Comparison of ENCODE assay signal across 1 cellular context in genomic region chr18:31041346-31042067, GRCh38.
TF ChIP-seq lines count a peak whose summit lies in the region.

No MANE protein-coding gene starts in this region.

TF ChIP-seq in HEK293, 187 proteins besides CTCF, POLR2A, EP300 and RAD21 (continued from another document and continues in another):
- TF ChIP-seq ZEB2 (tag by site-specific recombination; IDR thresholded peaks at IDR 0.05) = peak; percentile 61
- TF ChIP-seq SCRT2 (tag by site-specific recombination; IDR thresholded peaks at IDR 0.05) = no peak
- TF ChIP-seq GLIS1 (tag by site-specific recombination; IDR thresholded peaks at IDR 0.05) = peak; percentile 70
- TF ChIP-seq, protein P1, sequence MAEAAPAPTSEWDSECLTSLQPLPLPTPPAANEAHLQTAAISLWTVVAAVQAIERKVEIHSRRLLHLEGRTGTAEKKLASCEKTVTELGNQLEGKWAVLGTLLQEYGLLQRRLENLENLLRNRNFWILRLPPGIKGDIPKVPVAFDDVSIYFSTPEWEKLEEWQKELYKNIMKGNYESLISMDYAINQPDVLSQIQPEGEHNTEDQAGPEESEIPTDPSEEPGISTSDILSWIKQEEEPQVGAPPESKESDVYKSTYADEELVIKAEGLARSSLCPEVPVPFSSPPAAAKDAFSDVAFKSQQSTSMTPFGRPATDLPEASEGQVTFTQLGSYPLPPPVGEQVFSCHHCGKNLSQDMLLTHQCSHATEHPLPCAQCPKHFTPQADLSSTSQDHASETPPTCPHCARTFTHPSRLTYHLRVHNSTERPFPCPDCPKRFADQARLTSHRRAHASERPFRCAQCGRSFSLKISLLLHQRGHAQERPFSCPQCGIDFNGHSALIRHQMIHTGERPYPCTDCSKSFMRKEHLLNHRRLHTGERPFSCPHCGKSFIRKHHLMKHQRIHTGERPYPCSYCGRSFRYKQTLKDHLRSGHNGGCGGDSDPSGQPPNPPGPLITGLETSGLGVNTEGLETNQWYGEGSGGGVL (tag by site-specific recombination; IDR thresholded peaks at IDR 0.05) = peak; percentile 85
- TF ChIP-seq SETDB1 (IDR thresholded peaks at IDR 0.05; ENCODE audit: insufficient read length, low read length) = no peak
- peak; percentile 99 for TF ChIP-seq ZFHX2 (tag by site-specific recombination; conservative IDR thresholded peaks at IDR 0.05)
- no peak for TF ChIP-seq ZNF169 (tag by site-specific recombination; IDR thresholded peaks at IDR 0.05)
- TF ChIP-seq ZNF133 (tag by site-specific recombination; IDR thresholded peaks at IDR 0.05) = no peak
- TF ChIP-seq ZBTB26 (tag by site-specific recombination; optimal IDR thresholded peaks at IDR 0.05) = peak; percentile 82
- TF ChIP-seq, protein P2, sequence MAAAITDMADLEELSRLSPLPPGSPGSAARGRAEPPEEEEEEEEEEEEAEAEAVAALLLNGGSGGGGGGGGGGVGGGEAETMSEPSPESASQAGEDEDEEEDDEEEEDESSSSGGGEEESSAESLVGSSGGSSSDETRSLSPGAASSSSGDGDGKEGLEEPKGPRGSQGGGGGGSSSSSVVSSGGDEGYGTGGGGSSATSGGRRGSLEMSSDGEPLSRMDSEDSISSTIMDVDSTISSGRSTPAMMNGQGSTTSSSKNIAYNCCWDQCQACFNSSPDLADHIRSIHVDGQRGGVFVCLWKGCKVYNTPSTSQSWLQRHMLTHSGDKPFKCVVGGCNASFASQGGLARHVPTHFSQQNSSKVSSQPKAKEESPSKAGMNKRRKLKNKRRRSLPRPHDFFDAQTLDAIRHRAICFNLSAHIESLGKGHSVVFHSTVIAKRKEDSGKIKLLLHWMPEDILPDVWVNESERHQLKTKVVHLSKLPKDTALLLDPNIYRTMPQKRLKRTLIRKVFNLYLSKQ (tag by site-specific recombination; IDR thresholded peaks at IDR 0.05; ENCODE audit: borderline replicate concordance) = no peak
- TF ChIP-seq ZNF837 (tag by site-specific recombination; IDR thresholded peaks at IDR 0.05) = peak; percentile 19; the same call in 1 of the 2 replicates
- TF ChIP-seq PRDM4 (tag by site-specific recombination; IDR thresholded peaks at IDR 0.05) = peak; percentile 10; the same call in 1 of the 2 replicates
- no peak for TF ChIP-seq ZNF138 (tag by site-specific recombination; IDR thresholded peaks at IDR 0.05; ENCODE audit: borderline replicate concordance)
- TF ChIP-seq ZNF266 (tag by site-specific recombination; IDR thresholded peaks at IDR 0.05; ENCODE audit: low read depth) = no peak
- TF ChIP-seq ZBTB20 (tag by site-specific recombination; IDR thresholded peaks at IDR 0.05) = peak; percentile 87
- TF ChIP-seq GLIS2 (tag by site-specific recombination; IDR thresholded peaks at IDR 0.05) = peak; percentile 94
- peak; percentile 86; the same call in 1 of the 2 replicates for TF ChIP-seq ZBTB48 (tag by site-specific recombination; IDR thresholded peaks at IDR 0.05)
- TF ChIP-seq ZNF112 (tag by site-specific recombination; IDR thresholded peaks at IDR 0.05) = no peak
- TF ChIP-seq ZNF16 (tag by site-specific recombination; IDR thresholded peaks at IDR 0.05; ENCODE audit: low read depth) = no peak
- TF ChIP-seq ZNF530 (tag by site-specific recombination; IDR thresholded peaks at IDR 0.05; ENCODE audit: low read depth) = no peak
- no peak for TF ChIP-seq ZSCAN18 (tag by site-specific recombination; IDR thresholded peaks at IDR 0.05)
- TF ChIP-seq ZNF654 (tag by site-specific recombination; IDR thresholded peaks at IDR 0.05; ENCODE audit: low read depth) = no peak
- TF ChIP-seq ZNF350 (tag by site-specific recombination; IDR thresholded peaks at IDR 0.05) = no peak
- TF ChIP-seq ZXDB (tag by site-specific recombination; IDR thresholded peaks at IDR 0.05) = peak; percentile 55
- TF ChIP-seq ZBTB7A (tag by site-specific recombination; IDR thresholded peaks at IDR 0.05; ENCODE audit: low read depth) = peak; percentile 68; the same call in 1 of the 2 replicates
- TF ChIP-seq ZNF639 (tag by site-specific recombination; IDR thresholded peaks at IDR 0.05) = no peak
- peak; percentile 88 for TF ChIP-seq ZBTB10 (tag by site-specific recombination; IDR thresholded peaks at IDR 0.05)
- no peak for TF ChIP-seq ZNF510 (tag by site-specific recombination; IDR thresholded peaks at IDR 0.05; ENCODE audit: insufficient replicate concordance)
- TF ChIP-seq PRDM2 (tag by site-specific recombination; IDR thresholded peaks at IDR 0.05; ENCODE audit: borderline replicate concordance) = peak; percentile 46; the same call in 1 of the 2 replicates
- no peak for TF ChIP-seq ZNF560 (tag by site-specific recombination; IDR thresholded peaks at IDR 0.05; ENCODE audit: borderline replicate concordance)
- peak; percentile 94 for TF ChIP-seq ZNF341 (tag by site-specific recombination; IDR thresholded peaks at IDR 0.05; ENCODE audit: low read depth)
- TF ChIP-seq PRDM6 (tag by site-specific recombination; IDR thresholded peaks at IDR 0.05) = no peak
- TF ChIP-seq, protein P3, sequence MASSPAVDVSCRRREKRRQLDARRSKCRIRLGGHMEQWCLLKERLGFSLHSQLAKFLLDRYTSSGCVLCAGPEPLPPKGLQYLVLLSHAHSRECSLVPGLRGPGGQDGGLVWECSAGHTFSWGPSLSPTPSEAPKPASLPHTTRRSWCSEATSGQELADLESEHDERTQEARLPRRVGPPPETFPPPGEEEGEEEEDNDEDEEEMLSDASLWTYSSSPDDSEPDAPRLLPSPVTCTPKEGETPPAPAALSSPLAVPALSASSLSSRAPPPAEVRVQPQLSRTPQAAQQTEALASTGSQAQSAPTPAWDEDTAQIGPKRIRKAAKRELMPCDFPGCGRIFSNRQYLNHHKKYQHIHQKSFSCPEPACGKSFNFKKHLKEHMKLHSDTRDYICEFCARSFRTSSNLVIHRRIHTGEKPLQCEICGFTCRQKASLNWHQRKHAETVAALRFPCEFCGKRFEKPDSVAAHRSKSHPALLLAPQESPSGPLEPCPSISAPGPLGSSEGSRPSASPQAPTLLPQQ (tag by site-specific recombination; IDR thresholded peaks at IDR 0.05) = 0 out of 2 replicates have a peak, but pooled peaks have one; percentile 7
- no peak for TF ChIP-seq ZNF549 (tag by site-specific recombination; IDR thresholded peaks at IDR 0.05)
- no peak for TF ChIP-seq SCRT1 (tag by site-specific recombination; IDR thresholded peaks at IDR 0.05; ENCODE audit: borderline replicate concordance)
